Comparison of ENCODE assay signal across 8 cellular contexts in the genomic region with DNA sequence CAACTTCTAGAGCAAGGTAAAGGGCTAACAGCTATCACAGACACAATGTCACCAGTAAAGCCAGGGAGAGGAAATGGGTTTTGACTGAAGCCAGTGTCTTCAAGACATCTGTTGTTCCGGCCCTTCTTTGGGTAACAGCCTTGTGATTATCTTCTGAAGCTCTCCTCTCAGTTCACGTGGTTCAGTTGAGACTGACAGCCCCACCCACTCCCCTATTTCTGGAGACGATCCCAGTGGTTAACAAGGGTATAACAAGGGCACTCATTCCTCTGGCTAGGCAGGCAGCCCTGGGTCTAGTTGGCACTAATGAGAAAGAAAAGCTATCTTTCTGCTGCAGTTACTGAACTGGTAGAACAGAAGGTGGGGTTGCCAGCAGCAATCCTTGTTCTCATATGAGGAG. TPM values are rescaled to one million over a fixed set of nuclear protein-coding genes. Genes with fewer than 3 reads are reported as not detected.
A peak's percentile ranks its signal among the peaks of the same experiment; 100 is the strongest.
DNase-seq lines count a peak whose midpoint lies in the region; FAIRE-seq and TF ChIP-seq lines count a peak whose summit lies in the region.

No MANE protein-coding gene starts in this region.

- H3K36me3 ChIP-seq in WERI-Rb-1 = no peaks in the 10 kb centered on the region
- H3K36me3 ChIP-seq in bronchial epithelial cell (ENCODE audit: control insufficient read depth, insufficient read depth, low read length) = no peaks in the 10 kb centered on the region

- TF ChIP-seq CTCF in GM12875 (IDR thresholded peaks at IDR 0.05; ENCODE audit: borderline replicate concordance, insufficient read depth, low read depth, low read length) = peak; percentile 36; the same call in 1 of the 2 replicates
- peak; percentile 40; the same call in 1 of the 2 replicates for TF ChIP-seq CTCF in WERI-Rb-1 (IDR thresholded peaks at IDR 0.05; ENCODE audit: low read depth, low read length)
- peak; percentile 20 for TF ChIP-seq CTCF in bronchial epithelial cell (IDR thresholded peaks at IDR 0.05; ENCODE audit: insufficient read depth, low read length, severe bottlenecking)

- no peaks in the 10 kb centered on the region for H3K27me3 ChIP-seq in WERI-Rb-1 (ENCODE audit: insufficient read depth, low read depth, severe bottlenecking)
- H3K27me3 ChIP-seq in bronchial epithelial cell (ENCODE audit: control insufficient read depth, insufficient read depth, low read length) = no peaks in the 10 kb centered on the region

- DNase-seq in H4 (ENCODE audit: low spot score) (peak; percentile 58), LHCN-M2 (ENCODE audit: low read depth) (peak; percentile 53), WERI-Rb-1 (peak; percentile 65), bronchial epithelial cell (ENCODE audit: low read depth) (peak; percentile 22), left kidney (ENCODE audit: low read depth, low spot score) (peak; percentile 50), mesenteric fat pad (ENCODE audit: low spot score) (no peak)
- peak; percentile 33 for DNase-seq in stimulated activated CD8-positive, alpha-beta memory T cell treated with anti-CD3 and anti-CD28 coated beads, Interleukin-12 subunit alpha, Interleukin-12 subunit beta, amount 100 ng/mL, for 24 hours (ENCODE audit: extremely low read depth)

- no peaks in the 10 kb centered on the region for H3K9me3 ChIP-seq in WERI-Rb-1 (ENCODE audit: severe bottlenecking)

- FAIRE-seq in bronchial epithelial cell (lab: Jason Lieb, UNC) = no peak

- no peak overlapping the region for H3K27ac ChIP-seq in WERI-Rb-1

- H3K4me3 ChIP-seq in GM12875 (ENCODE audit: low read depth, low read length) (no peak overlapping the region), WERI-Rb-1 (ENCODE audit: low read depth, low read length) (no peak overlapping the region), bronchial epithelial cell (ENCODE audit: low read depth, low read length) (no peak overlapping the region)

RNA-seq across cellular contexts. Expression of gene GNPTAB, which starts 6.9 kb away (rescaled TPM):
- 11.9 and 18.4 TPM in 2 replicates for total RNA-seq in H4 (2014; rRNA removed; shearing (Covaris generic))
- 16.5 and 18.0 TPM in 2 replicates for total RNA-seq in LHCN-M2 (2014; rRNA removed)
- 7.3 TPM for polyA plus RNA-seq in LHCN-M2 (2012)
- 15.8 and 16.4 TPM in 2 replicates for total RNA-seq in bronchial epithelial cell
- 26.0 TPM for total RNA-seq in mesenteric fat pad

RNA-seq across cellular contexts. Expression of gene DRAM1, which starts 53.5 kb away (rescaled TPM):
- 16.9 and 29.0 TPM in 2 replicates for total RNA-seq in H4 (2014; rRNA removed; shearing (Covaris generic))
- total RNA-seq in LHCN-M2 (2014; rRNA removed) = 7.7 and 10.4 TPM in 2 replicates
- polyA plus RNA-seq in LHCN-M2 (2012) = 12.8 TPM
- 5.8 and 7.8 TPM in 2 replicates for total RNA-seq in bronchial epithelial cell
- total RNA-seq in mesenteric fat pad = 35.3 TPM
